Comparison of ENCODE assay signal across 10 cellular contexts in the genomic region with DNA sequence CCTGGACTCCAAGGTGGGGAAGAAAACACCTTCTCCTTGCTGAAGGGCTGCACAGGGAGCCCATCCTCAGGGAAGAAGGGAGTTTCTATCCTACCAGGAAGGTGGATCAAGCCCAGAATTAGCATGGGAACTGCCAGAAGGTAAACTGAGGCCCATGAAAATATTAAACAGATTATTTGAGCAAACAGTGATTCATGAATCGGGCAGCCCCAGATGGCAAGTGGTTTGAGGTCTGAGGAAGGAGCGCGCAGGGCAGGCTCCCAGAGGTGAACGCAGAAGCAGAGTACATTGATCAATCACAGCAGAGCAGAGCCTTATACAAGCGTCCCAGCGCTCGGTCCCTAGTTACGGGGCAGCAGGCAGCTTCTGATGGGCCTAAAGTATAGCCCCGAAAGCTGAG.
"Had no signal": no experiment of that assay in that cellular context is flagged by ENCODE, and none has a peak within 500 bp of the region (broad histone marks: within the 10 kb centered on the region; RNA-seq: fewer than 3 reads in every experiment).

No MANE protein-coding gene starts in this region.

- DNase-seq: H9, HCEC 1CT, HFFc6, IMR-90, KG1 had no signal

- H3K9me3 Mint-ChIP-seq: H9, HFFc6 had no signal

- ATAC-seq: GM23338, K562 had no signal

- FAIRE-seq: H1, H54, K562 had no signal

- H3K4me3 Mint-ChIP-seq: GM23338, H9, HFFc6 had no signal

- H3K4me3 ChIP-seq: GM23338, K562 had no signal

- H3K27ac ChIP-seq: HL-60 had no signal

- H2AFZ ChIP-seq: GM23338 had no signal

- H3K27ac Mint-ChIP-seq: GM23338, HFFc6 had no signal

- H3K4me2 ChIP-seq: GM23338 had no signal
